ENCODE assay signal across 9 cellular contexts in genomic region chr5:146667633-146668032, GRCh38.
DNase-seq lines count a peak whose midpoint lies in the region; ATAC-seq and TF ChIP-seq lines count a peak whose summit lies in the region.
"Had no signal": no experiment of that assay in that cellular context is flagged by ENCODE, and none has a peak within 500 bp of the region (broad histone marks: within the 10 kb centered on the region; RNA-seq: fewer than 3 reads in every experiment).

No MANE protein-coding gene starts in this region.

- H3K27ac ChIP-seq in fibroblast of lung (ENCODE audit: insufficient read depth, low read length) (no peak overlapping the region), transverse colon (peak overlapping the region in 2 of 4 donors; percentile 45 to 54)

- no peak overlapping the region for H3K4me3 Mint-ChIP-seq in naive thymus-derived CD8-positive, alpha-beta T cell
- H3K4me3 Mint-ChIP-seq: T-helper 1 cell treated with Interleukin-12 subunit alpha and Interleukin-12 subunit beta and Interleukin-4 antibody, amounts not matched to agents 30 μg/mL and 1 μg/mL, for 36 hours had no signal

- H3K27ac Mint-ChIP-seq in naive thymus-derived CD8-positive, alpha-beta T cell: no peak overlapping the region
- H3K27ac Mint-ChIP-seq: T-helper 1 cell treated with Interleukin-12 subunit alpha and Interleukin-12 subunit beta and Interleukin-4 antibody, amounts not matched to agents 30 μg/mL and 1 μg/mL, for 36 hours had no signal

- no peaks in the 10 kb centered on the region for H3K36me3 Mint-ChIP-seq in naive thymus-derived CD8-positive, alpha-beta T cell

- H3K27me3 ChIP-seq in fibroblast of lung (ENCODE audit: control insufficient read depth, insufficient read depth, low read length) (no peaks in the 10 kb centered on the region), transverse colon (no peaks in the 10 kb centered on the region)

- H3K4me2 ChIP-seq in fibroblast of lung (ENCODE audit: extremely low read depth, insufficient read depth, low read length): no peak overlapping the region

- H3K9me3 Mint-ChIP-seq in naive thymus-derived CD8-positive, alpha-beta T cell: no peaks in the 10 kb centered on the region
- H3K9me3 Mint-ChIP-seq: T-helper 1 cell treated with Interleukin-12 subunit alpha and Interleukin-12 subunit beta and Interleukin-4 antibody, amounts not matched to agents 30 μg/mL and 1 μg/mL, for 36 hours had no signal

- H3K4me1 ChIP-seq in fibroblast of lung (ENCODE audit: control insufficient read depth, extremely low read depth, insufficient read depth, low read length): no peaks in the 10 kb centered on the region
- H3K4me1 ChIP-seq in transverse colon: peaks cover 0 to 5% (median 2%) of the 10 kb centered on the region in 4 donors

- H4K20me1 ChIP-seq in fibroblast of lung (ENCODE audit: control insufficient read depth, extremely low read depth, insufficient read depth, low read length): no peaks in the 10 kb centered on the region

- peaks cover 0 to 13% (median 11%) of the 10 kb centered on the region in 4 donors for H3K4me1 Mint-ChIP-seq in naive thymus-derived CD8-positive, alpha-beta T cell

- peak; percentile 77 for DNase-seq in G401 (ENCODE audit: low spot score)
- DNase-seq in NCI-H748 treated with DMSO at 0.1 percent for 48 hours (lab: John Stamatoyannopoulos, UW): peak; percentile 34
- DNase-seq in fibroblast of lung (ENCODE audit: low read depth in 2 of 2): peak; percentile 31 to 89
- DNase-seq in pons (ENCODE audit: low spot score): peak; percentile 79
- no peak for DNase-seq in activated effector memory CD4-positive, alpha-beta T cell treated with Interleukin-2 at 50 U/mL for 16 hours
- no peak for DNase-seq in transverse colon
- DNase-seq in naive thymus-derived CD8-positive, alpha-beta T cell: no peak

- H3K27me3 Mint-ChIP-seq in naive thymus-derived CD8-positive, alpha-beta T cell: peaks cover 0 to 5% (median 0%) of the 10 kb centered on the region in 5 donors

- no peak for ATAC-seq in GM18867 (IDR thresholded peaks at IDR 0.05; ENCODE audit: unreplicated experiment)
- ATAC-seq in naive thymus-derived CD8-positive, alpha-beta T cell: no peak

- TF ChIP-seq EP300 in transverse colon (IDR thresholded peaks at IDR 0.05; ENCODE audit: low read depth): no peak

- H3K4me3 ChIP-seq in fibroblast of lung (replicated peaks in 1 of 4; ENCODE audit: control extremely low read depth in 1 of 4, insufficient read depth in 1 of 4, low read depth in 3 of 4, low read length in 4 of 4) (no peak overlapping the region), transverse colon (no peak overlapping the region)

- H3K9me3 ChIP-seq in fibroblast of lung (ENCODE audit: control insufficient read depth, insufficient read depth, low read depth, low read length) (no peaks in the 10 kb centered on the region), transverse colon (no peaks in the 10 kb centered on the region)

- H3K9ac ChIP-seq in fibroblast of lung (ENCODE audit: insufficient read depth, low read length): no peak overlapping the region

- POLR2A ChIA-PET in naive thymus-derived CD8-positive, alpha-beta T cell (lab: Charles Lee): no interaction called here

- no peaks in the 10 kb centered on the region for H3K79me2 ChIP-seq in fibroblast of lung (ENCODE audit: control insufficient read depth, insufficient read depth, low read length)

- H3K36me3 ChIP-seq in fibroblast of lung (ENCODE audit: control insufficient read depth, insufficient read depth, low read length) (no peaks in the 10 kb centered on the region), transverse colon (no peaks in the 10 kb centered on the region)

- WGBS in transverse colon (ENCODE audit: low coverage in 1 of 2), 2 donors: 18 to 25% methylated on average over 3 of the region's 3 CpGs

- in situ Hi-C loops in G401 (cut with HindIII; ENCODE audit: low sequenced_read_pairs): no loop called here
- in situ Hi-C loops in transverse colon (cut with MboI; ENCODE audit: low pct_ligation_motif_present in 1 of 4, low pct_unique_long_range_greater_than_20kb in 1 of 4, low sequenced_read_pairs in 3 of 4): loop anchor here in 3 of 4 donors (10.0 to 25.0 kb wide), 2 partner anchors 295 to 297 kb away; no protein-coding TSS in a partner anchor

- intact Hi-C loops in transverse colon (cut with DNase I; ENCODE audit: low total_unique reads): no loop called here

- TF ChIP-seq POLR2A in transverse colon (IDR thresholded peaks at IDR 0.05): no peak

- H2AFZ ChIP-seq in fibroblast of lung (ENCODE audit: low read length): no peak overlapping the region

- TF ChIP-seq CTCF in fibroblast of lung (conservative IDR thresholded peaks at IDR 0.05 in 1 of 2, IDR thresholded peaks at IDR 0.05 in 1 of 2; ENCODE audit: low read depth in 1 of 2, low read length in 2 of 2) (no peak), transverse colon (IDR thresholded peaks at IDR 0.05) (no peak)

Comparison
In these comparisons a context has a peak if more than half of its experiments do, and no peak if none do; other contexts are left out.
1. DNase-seq: peak in G401 (single experiment), NCI-H748 treated with DMSO at 0.1 percent for 48 hours (single experiment), fibroblast of lung (2 of 2) and pons (single experiment); none in activated effector memory CD4-positive, alpha-beta T cell treated with Interleukin-2 at 50 U/mL for 16 hours (single experiment), transverse colon (single experiment) and naive thymus-derived CD8-positive, alpha-beta T cell (0 of 10).